ENCODE assay signal across 1 cellular context in the genomic region with DNA sequence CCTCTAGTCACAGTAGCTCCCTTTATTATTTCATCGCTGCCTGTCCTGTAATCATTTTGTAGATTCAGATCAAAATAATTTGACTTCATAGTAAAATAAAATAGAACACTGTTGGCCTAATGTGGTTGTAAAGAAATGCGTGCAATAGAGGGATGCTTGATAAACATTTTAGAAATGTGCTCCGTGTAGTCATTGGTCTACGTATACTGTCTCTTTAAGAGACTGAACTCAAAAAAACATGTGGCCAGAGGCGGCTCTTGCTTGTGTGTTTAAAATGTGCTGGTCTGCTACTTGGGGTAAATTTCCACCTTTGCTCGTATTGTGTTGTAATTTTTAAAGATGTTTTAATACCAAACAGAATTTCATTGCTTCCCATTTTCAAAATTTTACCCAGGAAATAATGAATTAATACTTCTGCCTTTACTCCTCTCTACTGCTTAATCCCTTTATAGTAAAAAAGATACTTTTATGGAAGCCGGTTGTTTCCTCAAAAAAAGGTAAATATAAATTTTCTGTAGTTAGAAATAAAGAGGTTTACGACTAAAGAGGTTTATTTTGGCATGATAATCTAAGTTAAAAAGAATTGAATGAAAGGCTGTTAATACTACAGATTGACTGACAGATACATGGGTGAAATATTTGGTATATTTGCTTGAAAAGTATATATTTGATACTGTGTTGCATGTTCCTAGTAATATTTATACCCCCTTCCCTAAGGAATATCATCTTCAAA.
TF ChIP-seq lines count a peak whose summit lies in the region.

No MANE protein-coding gene starts in this region.

TF ChIP-seq in HepG2, 621 proteins besides CTCF, POLR2A, EP300 and RAD21:
- TF ChIP-seq, protein P1, sequence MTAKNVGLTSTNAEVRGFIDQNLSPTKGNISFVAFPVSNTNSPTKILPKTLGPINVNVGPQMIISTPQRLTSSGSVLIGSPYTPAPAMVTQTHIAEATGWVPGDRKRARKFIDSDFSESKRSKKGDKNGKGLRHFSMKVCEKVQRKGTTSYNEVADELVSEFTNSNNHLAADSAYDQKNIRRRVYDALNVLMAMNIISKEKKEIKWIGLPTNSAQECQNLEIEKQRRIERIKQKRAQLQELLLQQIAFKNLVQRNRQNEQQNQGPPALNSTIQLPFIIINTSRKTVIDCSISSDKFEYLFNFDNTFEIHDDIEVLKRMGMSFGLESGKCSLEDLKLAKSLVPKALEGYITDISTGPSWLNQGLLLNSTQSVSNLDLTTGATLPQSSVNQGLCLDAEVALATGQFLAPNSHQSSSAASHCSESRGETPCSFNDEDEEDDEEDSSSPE (CRISPR knock-in tag; IDR thresholded peaks at IDR 0.05): peak; percentile 49; the same call in 1 of the 2 replicates
- TF ChIP-seq MAX (IDR thresholded peaks at IDR 0.05): peak; percentile 67
- no peak for TF ChIP-seq IKZF1 (IDR thresholded peaks at IDR 0.05)
- no peak for TF ChIP-seq TP53 (CRISPR knock-in tag; conservative IDR thresholded peaks at IDR 0.05)
- TF ChIP-seq SIN3A (IDR thresholded peaks at IDR 0.05; ENCODE audit: borderline replicate concordance, low read depth, low read length): 0 out of 2 replicates have a peak, but pooled peaks have one; percentile 59
- TF ChIP-seq, protein P2, sequence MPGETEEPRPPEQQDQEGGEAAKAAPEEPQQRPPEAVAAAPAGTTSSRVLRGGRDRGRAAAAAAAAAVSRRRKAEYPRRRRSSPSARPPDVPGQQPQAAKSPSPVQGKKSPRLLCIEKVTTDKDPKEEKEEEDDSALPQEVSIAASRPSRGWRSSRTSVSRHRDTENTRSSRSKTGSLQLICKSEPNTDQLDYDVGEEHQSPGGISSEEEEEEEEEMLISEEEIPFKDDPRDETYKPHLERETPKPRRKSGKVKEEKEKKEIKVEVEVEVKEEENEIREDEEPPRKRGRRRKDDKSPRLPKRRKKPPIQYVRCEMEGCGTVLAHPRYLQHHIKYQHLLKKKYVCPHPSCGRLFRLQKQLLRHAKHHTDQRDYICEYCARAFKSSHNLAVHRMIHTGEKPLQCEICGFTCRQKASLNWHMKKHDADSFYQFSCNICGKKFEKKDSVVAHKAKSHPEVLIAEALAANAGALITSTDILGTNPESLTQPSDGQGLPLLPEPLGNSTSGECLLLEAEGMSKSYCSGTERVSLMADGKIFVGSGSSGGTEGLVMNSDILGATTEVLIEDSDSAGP (CRISPR knock-in tag; IDR thresholded peaks at IDR 0.05; ENCODE audit: borderline replicate concordance): peak; percentile 89
- TF ChIP-seq, protein P3, sequence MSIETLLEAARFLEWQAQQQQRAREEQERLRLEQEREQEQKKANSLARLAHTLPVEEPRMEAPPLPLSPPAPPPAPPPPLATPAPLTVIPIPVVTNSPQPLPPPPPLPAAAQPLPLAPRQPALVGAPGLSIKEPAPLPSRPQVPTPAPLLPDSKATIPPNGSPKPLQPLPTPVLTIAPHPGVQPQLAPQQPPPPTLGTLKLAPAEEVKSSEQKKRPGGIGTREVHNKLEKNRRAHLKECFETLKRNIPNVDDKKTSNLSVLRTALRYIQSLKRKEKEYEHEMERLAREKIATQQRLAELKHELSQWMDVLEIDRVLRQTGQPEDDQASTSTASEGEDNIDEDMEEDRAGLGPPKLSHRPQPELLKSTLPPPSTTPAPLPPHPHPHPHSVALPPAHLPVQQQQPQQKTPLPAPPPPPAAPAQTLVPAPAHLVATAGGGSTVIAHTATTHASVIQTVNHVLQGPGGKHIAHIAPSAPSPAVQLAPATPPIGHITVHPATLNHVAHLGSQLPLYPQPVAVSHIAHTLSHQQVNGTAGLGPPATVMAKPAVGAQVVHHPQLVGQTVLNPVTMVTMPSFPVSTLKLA (IDR thresholded peaks at IDR 0.05): peak; percentile 30; the same call in 1 of the 2 replicates
- peak; percentile 44; the same call in 1 of the 2 replicates for TF ChIP-seq KMT2B (CRISPR knock-in tag; IDR thresholded peaks at IDR 0.05)
- peak; percentile 68; the same call in 1 of the 2 replicates for TF ChIP-seq TFDP1 (CRISPR knock-in tag; IDR thresholded peaks at IDR 0.05; ENCODE audit: borderline replicate concordance)
- TF ChIP-seq ZNF557 (CRISPR knock-in tag; IDR thresholded peaks at IDR 0.05): no peak
- TF ChIP-seq SAP130 (CRISPR knock-in tag; IDR thresholded peaks at IDR 0.05; ENCODE audit: low read depth): peak; percentile 54
- 0 out of 2 replicates have a peak, but pooled peaks have one; percentile 32 for TF ChIP-seq DDIT3 (CRISPR knock-in tag; IDR thresholded peaks at IDR 0.05)
- TF ChIP-seq, protein P4, sequence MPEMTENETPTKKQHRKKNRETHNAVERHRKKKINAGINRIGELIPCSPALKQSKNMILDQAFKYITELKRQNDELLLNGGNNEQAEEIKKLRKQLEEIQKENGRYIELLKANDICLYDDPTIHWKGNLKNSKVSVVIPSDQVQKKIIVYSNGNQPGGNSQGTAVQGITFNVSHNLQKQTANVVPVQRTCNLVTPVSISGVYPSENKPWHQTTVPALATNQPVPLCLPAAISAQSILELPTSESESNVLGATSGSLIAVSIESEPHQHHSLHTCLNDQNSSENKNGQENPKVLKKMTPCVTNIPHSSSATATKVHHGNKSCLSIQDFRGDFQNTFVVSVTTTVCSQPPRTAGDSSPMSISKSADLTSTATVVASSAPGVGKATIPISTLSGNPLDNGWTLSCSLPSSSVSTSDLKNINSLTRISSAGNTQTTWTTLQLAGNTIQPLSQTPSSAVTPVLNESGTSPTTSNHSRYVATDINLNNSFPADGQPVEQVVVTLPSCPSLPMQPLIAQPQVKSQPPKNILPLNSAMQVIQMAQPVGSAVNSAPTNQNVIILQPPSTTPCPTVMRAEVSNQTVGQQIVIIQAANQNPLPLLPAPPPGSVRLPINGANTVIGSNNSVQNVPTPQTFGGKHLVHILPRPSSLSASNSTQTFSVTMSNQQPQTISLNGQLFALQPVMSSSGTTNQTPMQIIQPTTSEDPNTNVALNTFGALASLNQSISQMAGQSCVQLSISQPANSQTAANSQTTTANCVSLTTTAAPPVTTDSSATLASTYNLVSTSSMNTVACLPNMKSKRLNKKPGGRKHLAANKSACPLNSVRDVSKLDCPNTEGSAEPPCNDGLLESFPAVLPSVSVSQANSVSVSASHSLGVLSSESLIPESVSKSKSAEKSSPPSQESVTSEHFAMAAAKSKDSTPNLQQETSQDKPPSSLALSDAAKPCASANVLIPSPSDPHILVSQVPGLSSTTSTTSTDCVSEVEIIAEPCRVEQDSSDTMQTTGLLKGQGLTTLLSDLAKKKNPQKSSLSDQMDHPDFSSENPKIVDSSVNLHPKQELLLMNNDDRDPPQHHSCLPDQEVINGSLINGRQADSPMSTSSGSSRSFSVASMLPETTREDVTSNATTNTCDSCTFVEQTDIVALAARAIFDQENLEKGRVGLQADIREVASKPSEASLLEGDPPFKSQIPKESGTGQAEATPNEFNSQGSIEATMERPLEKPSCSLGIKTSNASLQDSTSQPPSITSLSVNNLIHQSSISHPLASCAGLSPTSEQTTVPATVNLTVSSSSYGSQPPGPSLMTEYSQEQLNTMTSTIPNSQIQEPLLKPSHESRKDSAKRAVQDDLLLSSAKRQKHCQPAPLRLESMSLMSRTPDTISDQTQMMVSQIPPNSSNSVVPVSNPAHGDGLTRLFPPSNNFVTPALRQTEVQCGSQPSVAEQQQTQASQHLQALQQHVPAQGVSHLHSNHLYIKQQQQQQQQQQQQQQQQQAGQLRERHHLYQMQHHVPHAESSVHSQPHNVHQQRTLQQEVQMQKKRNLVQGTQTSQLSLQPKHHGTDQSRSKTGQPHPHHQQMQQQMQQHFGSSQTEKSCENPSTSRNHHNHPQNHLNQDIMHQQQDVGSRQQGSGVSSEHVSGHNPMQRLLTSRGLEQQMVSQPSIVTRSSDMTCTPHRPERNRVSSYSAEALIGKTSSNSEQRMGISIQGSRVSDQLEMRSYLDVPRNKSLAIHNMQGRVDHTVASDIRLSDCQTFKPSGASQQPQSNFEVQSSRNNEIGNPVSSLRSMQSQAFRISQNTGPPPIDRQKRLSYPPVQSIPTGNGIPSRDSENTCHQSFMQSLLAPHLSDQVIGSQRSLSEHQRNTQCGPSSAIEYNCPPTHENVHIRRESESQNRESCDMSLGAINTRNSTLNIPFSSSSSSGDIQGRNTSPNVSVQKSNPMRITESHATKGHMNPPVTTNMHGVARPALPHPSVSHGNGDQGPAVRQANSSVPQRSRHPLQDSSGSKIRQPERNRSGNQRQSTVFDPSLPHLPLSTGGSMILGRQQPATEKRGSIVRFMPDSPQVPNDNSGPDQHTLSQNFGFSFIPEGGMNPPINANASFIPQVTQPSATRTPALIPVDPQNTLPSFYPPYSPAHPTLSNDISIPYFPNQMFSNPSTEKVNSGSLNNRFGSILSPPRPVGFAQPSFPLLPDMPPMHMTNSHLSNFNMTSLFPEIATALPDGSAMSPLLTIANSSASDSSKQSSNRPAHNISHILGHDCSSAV (CRISPR knock-in tag; IDR thresholded peaks at IDR 0.05; ENCODE audit: borderline replicate concordance): no peak
- no peak for TF ChIP-seq SOX13 (IDR thresholded peaks at IDR 0.05)
- TF ChIP-seq SOX13 (CRISPR knock-in tag; conservative IDR thresholded peaks at IDR 0.05 in 1 of 2, IDR thresholded peaks at IDR 0.05 in 1 of 2): 0 out of 4 replicates have a peak, but pooled peaks of 1 of the 2 experiments have one; percentile 10
- 0 out of 2 replicates have a peak, but pooled peaks have one; percentile 20 for TF ChIP-seq MXD4 (CRISPR knock-in tag; IDR thresholded peaks at IDR 0.05)
- TF ChIP-seq, protein P5, sequence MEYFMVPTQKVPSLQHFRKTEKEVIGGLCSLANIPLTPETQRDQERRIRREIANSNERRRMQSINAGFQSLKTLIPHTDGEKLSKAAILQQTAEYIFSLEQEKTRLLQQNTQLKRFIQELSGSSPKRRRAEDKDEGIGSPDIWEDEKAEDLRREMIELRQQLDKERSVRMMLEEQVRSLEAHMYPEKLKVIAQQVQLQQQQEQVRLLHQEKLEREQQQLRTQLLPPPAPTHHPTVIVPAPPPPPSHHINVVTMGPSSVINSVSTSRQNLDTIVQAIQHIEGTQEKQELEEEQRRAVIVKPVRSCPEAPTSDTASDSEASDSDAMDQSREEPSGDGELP (IDR thresholded peaks at IDR 0.05; ENCODE audit: borderline replicate concordance, low read depth): 0 out of 2 replicates have a peak, but pooled peaks have one; percentile 14
- TF ChIP-seq ZNF776 (CRISPR knock-in tag; IDR thresholded peaks at IDR 0.05): no peak
- TF ChIP-seq NCOA5 (CRISPR knock-in tag; IDR thresholded peaks at IDR 0.05): no peak
- no peak for TF ChIP-seq CHCHD3 (CRISPR knock-in tag; IDR thresholded peaks at IDR 0.05)
- TF ChIP-seq POLR2AphosphoS5 (IDR thresholded peaks at IDR 0.05; ENCODE audit: low read depth, low read length): 0 out of 2 replicates have a peak, but pooled peaks have one; percentile 25
